In the genomic region with DNA sequence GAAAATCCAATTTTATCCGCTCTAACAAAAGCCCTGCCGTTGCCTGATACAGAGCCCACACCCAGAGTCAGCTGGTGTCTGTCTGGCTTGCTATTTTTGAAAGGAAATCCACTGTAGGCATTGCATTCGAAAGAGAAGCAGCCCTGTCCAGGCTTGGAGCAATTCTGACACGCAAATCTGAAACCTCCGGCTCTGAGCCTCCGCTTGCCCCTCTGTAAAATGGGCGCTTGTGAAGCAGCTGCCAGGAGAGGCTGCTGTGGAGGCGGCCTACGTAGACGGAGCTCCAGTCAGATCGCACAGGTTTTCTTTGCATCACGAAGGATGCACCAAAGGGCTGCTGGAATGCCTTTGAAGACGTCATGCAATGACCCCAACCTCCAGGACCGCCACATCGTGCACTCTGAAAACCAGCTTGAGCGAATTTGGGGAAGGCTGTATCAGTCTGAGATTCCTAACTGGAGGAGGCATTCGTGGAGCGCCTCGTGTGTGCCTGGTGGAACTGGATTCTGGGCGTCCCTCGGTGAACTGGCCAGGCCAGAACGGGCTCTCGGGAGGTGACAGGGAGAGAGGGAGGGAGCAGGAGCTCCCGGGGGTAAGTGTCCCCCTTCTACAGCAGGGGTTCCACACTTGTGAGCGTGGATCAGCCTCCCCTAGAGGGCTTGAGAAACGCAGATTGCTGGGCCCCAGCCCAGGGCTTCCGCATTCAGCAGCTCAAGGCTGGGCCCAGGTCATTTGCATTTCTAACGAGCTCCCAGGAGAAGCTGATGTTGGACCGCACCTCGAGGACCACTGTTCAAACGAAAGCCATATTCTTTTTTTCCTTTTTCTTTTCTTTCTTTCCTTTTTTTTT, we compare ENCODE assay signal across 8 cellular contexts.
DNase-seq lines count a peak whose midpoint lies in the region; ATAC-seq and TF ChIP-seq lines count a peak whose summit lies in the region.

No MANE protein-coding gene starts in this region.

- peaks cover 11% of the 10 kb centered on the region in 2 experiments; a peak in 3 of 4 replicates for H3K9me3 ChIP-seq in HCT116 (ENCODE audit: control insufficient read depth in 1 of 2, insufficient read depth in 1 of 2, low read depth in 1 of 2, low read length in 2 of 2)
- H3K9me3 ChIP-seq in esophagus (ENCODE audit: control insufficient read depth in 2 of 2, insufficient read depth in 1 of 2, low read depth in 1 of 2, low read length in 1 of 2), result peaks cover 2 to 6% of the 10 kb centered on the region in 2 donors

- no peak for TF ChIP-seq POLR2A in HCT116 (IDR thresholded peaks at IDR 0.05; ENCODE audit: borderline replicate concordance, extremely low read depth, insufficient read depth, insufficient read length)

- 33 to 34% methylated on average over 31 of the region's 31 CpGs for WGBS in esophagus, 2 donors

- H4K20me1 ChIP-seq in HCT116 (ENCODE audit: insufficient read depth), result no peaks in the 10 kb centered on the region

- H3K36me3 Mint-ChIP-seq in T-helper 2 cell treated with Interferon-gamma antibody and Interleukin-4, amounts not matched to agents 5 μg/mL and 100 μg/mL, for 36 hours (ENCODE audit: low read depth), result peaks cover 5% of the 10 kb centered on the region
- peaks cover 13% of the 10 kb centered on the region for H3K36me3 Mint-ChIP-seq in natural killer cell treated with Interleukin-12 subunit alpha and Interleukin-12 subunit beta and Interleukin-15 and Interleukin-18, amount 100 ng/mL, for 72 hours

- TF ChIP-seq RAD21 in HCT116 (IDR thresholded peaks at IDR 0.05; ENCODE audit: low read depth), result no peak

- TF ChIP-seq CTCF in GM12864 (IDR thresholded peaks at IDR 0.05; ENCODE audit: low read depth, low read length, missing control alignments) (peak; percentile 20), HCT116 (IDR thresholded peaks at IDR 0.05 in 2 of 3, conservative IDR thresholded peaks at IDR 0.05 in 1 of 3; ENCODE audit: borderline replicate concordance in 1 of 3, insufficient read depth in 1 of 3, low read depth in 2 of 3, low read length in 2 of 3) (no peak)

- CTCF ChIA-PET in HCT116 (lab: Charles Lee), result interaction anchor here (0.6 to 3.5 kb wide), 7 partner anchors 8 to 391 kb away, joined by 3 to 43 read pairs (median 4); a partner anchor contains a TSS

- no peaks in the 10 kb centered on the region for H3K9me2 ChIP-seq in HCT116 (ENCODE audit: insufficient read depth)

- BruUV-seq in HCT116 (replicated peaks; lab: Mats Ljungman, UMichigan), result no TSS peak

- RAD21 ChIA-PET in HCT116 (lab: Charles Lee; ENCODE audit: low non-redundant PET in 1 of 2, low total read pairs in 2 of 2, uncharacterized antibody in 2 of 2, unreplicated experiment in 2 of 2), result interaction anchor here (0.6 to 2.3 kb wide), 4 partner anchors 99 to 367 kb away, joined by 3 to 7 read pairs (median 5); a partner anchor contains a TSS

- H3K4me2 ChIP-seq in HCT116 (ENCODE audit: low read length), result peak overlapping the region; percentile 79

- no peaks in the 10 kb centered on the region for H3K36me3 ChIP-seq in HCT116 (ENCODE audit: control insufficient read depth in 1 of 2, insufficient read depth in 2 of 2, low read length in 2 of 2)
- no peaks in the 10 kb centered on the region for H3K36me3 ChIP-seq in esophagus (ENCODE audit: control insufficient read depth in 2 of 2, insufficient read depth in 2 of 2, low read length in 1 of 2)

- H3K27me3 Mint-ChIP-seq in T-helper 2 cell treated with Interferon-gamma antibody and Interleukin-4, amounts not matched to agents 5 μg/mL and 100 μg/mL, for 36 hours (ENCODE audit: low read depth), result peaks cover 2% of the 10 kb centered on the region
- H3K27me3 Mint-ChIP-seq in natural killer cell treated with Interleukin-12 subunit alpha and Interleukin-12 subunit beta and Interleukin-15 and Interleukin-18, amount 100 ng/mL, for 72 hours, result no peaks in the 10 kb centered on the region

- H3K27me3 ChIP-seq in HCT116 (ENCODE audit: insufficient read depth, low read length) (no peaks in the 10 kb centered on the region), esophagus (ENCODE audit: control insufficient read depth in 1 of 2, insufficient read depth in 2 of 2, low read length in 2 of 2) (no peaks in the 10 kb centered on the region)

- peaks cover 3 to 9% of the 10 kb centered on the region in 2 experiments; a peak in 2 of 4 replicates for H3K4me1 ChIP-seq in HCT116 (ENCODE audit: control insufficient read depth in 1 of 2, insufficient read depth in 2 of 2, low read length in 2 of 2)
- peaks cover 0 to 5% of the 10 kb centered on the region in 2 donors for H3K4me1 ChIP-seq in esophagus (ENCODE audit: control insufficient read depth in 2 of 2, insufficient read depth in 2 of 2, low read length in 1 of 2)

- H3K27ac Mint-ChIP-seq in T-helper 2 cell treated with Interferon-gamma antibody and Interleukin-4, amounts not matched to agents 5 μg/mL and 100 μg/mL, for 36 hours, result peak overlapping the region; percentile 49
- H3K27ac Mint-ChIP-seq in natural killer cell treated with Interleukin-12 subunit alpha and Interleukin-12 subunit beta and Interleukin-15 and Interleukin-18, amount 100 ng/mL, for 72 hours, result peak overlapping the region; percentile 72 to 89

- no peak for ATAC-seq in HCT116
- no peak for ATAC-seq in natural killer cell treated with Interleukin-12 subunit alpha and Interleukin-12 subunit beta and Interleukin-15 and Interleukin-18, amount 100 ng/mL, for 72 hours

- intact Hi-C loops in HCT116 (cut with micrococcal nuclease), result loop anchor here (5.0 kb wide), 1 partner anchor 241 kb away; no protein-coding TSS in a partner anchor

- H3K4me3 ChIP-seq in GM12864 (ENCODE audit: low read depth, low read length) (peak overlapping the region; percentile 50), HCT116 (replicated peaks in 1 of 2; ENCODE audit: low read depth in 1 of 2, low read length in 2 of 2) (no peak overlapping the region), esophagus (ENCODE audit: low read depth in 1 of 2, low read length in 2 of 2) (peak overlapping the region; percentile 76 to 80)

- peak overlapping the region; percentile 88 for H3K4me3 Mint-ChIP-seq in T-helper 2 cell treated with Interferon-gamma antibody and Interleukin-4, amounts not matched to agents 5 μg/mL and 100 μg/mL, for 36 hours
- peak overlapping the region; percentile 87 for H3K4me3 Mint-ChIP-seq in natural killer cell treated with Interleukin-12 subunit alpha and Interleukin-12 subunit beta and Interleukin-15 and Interleukin-18, amount 100 ng/mL, for 72 hours

- H3K9ac ChIP-seq in HCT116 (ENCODE audit: low read length), result no peak overlapping the region

- H3K4me1 Mint-ChIP-seq in T-helper 2 cell treated with Interferon-gamma antibody and Interleukin-4, amounts not matched to agents 5 μg/mL and 100 μg/mL, for 36 hours (ENCODE audit: low read depth), result peaks cover 9% of the 10 kb centered on the region
- H3K4me1 Mint-ChIP-seq in natural killer cell treated with Interleukin-12 subunit alpha and Interleukin-12 subunit beta and Interleukin-15 and Interleukin-18, amount 100 ng/mL, for 72 hours (ENCODE audit: low read depth in 2 of 2), result peaks cover 15 to 24% of the 10 kb centered on the region in 2 donors

- no peak overlapping the region for H2AFZ ChIP-seq in HCT116 (ENCODE audit: low read depth, low read length, poor library complexity, severe bottlenecking)

- peaks cover 13% of the 10 kb centered on the region for H3K9me3 Mint-ChIP-seq in T-helper 2 cell treated with Interferon-gamma antibody and Interleukin-4, amounts not matched to agents 5 μg/mL and 100 μg/mL, for 36 hours
- peaks cover 4% of the 10 kb centered on the region for H3K9me3 Mint-ChIP-seq in natural killer cell treated with Interleukin-12 subunit alpha and Interleukin-12 subunit beta and Interleukin-15 and Interleukin-18, amount 100 ng/mL, for 72 hours

- no peak overlapping the region for H3K27ac ChIP-seq in HCT116 (ENCODE audit: low read depth, low read length)
- H3K27ac ChIP-seq in esophagus (ENCODE audit: low read depth in 2 of 2, low read length in 1 of 2), result peak overlapping the region; percentile 63 to 81

- no peaks in the 10 kb centered on the region for H3K79me2 ChIP-seq in HCT116 (ENCODE audit: insufficient read depth, low read length)

- DNase-seq in GM12864 (ENCODE audit: low read depth) (peak; percentile 68), HCT116 (ENCODE audit: low read depth, low spot score) (no peak), NCI-H226 (no peak), NCI-H187 (lab: John Stamatoyannopoulos, UW) (no peak)
- DNase-seq in T-helper 2 cell treated with Interferon-gamma antibody and Interleukin-4, amounts not matched to agents 5 μg/mL and 100 μg/mL, for 36 hours (ENCODE audit: low spot score), result peak; percentile 18
- no peak for DNase-seq in natural killer cell treated with Interleukin-12 subunit alpha and Interleukin-12 subunit beta and Interleukin-15 and Interleukin-18, amount 100 ng/mL, for 72 hours (ENCODE audit: low spot score)
- DNase-seq in effector CD8-positive, alpha-beta T cell (lab: John Stamatoyannopoulos, UW), result no peak

- POLR2A ChIA-PET in HCT116 (lab: Charles Lee), result interaction anchor here (0.7 to 1.4 kb wide), 3 partner anchors 363 to 429 kb away, joined by 3 to 8 read pairs (median 3); a partner anchor contains a TSS

TF ChIP-seq in HCT116, 20 proteins besides CTCF, POLR2A, EP300 and RAD21 (continues in another document):
- TF ChIP-seq, protein P1, sequence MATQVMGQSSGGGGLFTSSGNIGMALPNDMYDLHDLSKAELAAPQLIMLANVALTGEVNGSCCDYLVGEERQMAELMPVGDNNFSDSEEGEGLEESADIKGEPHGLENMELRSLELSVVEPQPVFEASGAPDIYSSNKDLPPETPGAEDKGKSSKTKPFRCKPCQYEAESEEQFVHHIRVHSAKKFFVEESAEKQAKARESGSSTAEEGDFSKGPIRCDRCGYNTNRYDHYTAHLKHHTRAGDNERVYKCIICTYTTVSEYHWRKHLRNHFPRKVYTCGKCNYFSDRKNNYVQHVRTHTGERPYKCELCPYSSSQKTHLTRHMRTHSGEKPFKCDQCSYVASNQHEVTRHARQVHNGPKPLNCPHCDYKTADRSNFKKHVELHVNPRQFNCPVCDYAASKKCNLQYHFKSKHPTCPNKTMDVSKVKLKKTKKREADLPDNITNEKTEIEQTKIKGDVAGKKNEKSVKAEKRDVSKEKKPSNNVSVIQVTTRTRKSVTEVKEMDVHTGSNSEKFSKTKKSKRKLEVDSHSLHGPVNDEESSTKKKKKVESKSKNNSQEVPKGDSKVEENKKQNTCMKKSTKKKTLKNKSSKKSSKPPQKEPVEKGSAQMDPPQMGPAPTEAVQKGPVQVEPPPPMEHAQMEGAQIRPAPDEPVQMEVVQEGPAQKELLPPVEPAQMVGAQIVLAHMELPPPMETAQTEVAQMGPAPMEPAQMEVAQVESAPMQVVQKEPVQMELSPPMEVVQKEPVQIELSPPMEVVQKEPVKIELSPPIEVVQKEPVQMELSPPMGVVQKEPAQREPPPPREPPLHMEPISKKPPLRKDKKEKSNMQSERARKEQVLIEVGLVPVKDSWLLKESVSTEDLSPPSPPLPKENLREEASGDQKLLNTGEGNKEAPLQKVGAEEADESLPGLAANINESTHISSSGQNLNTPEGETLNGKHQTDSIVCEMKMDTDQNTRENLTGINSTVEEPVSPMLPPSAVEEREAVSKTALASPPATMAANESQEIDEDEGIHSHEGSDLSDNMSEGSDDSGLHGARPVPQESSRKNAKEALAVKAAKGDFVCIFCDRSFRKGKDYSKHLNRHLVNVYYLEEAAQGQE (IDR thresholded peaks at IDR 0.05; ENCODE audit: low read depth), result no peak
- no peak for TF ChIP-seq ELF1 (IDR thresholded peaks at IDR 0.05; ENCODE audit: borderline replicate concordance, low read depth)
- TF ChIP-seq YY1 (IDR thresholded peaks at IDR 0.05; ENCODE audit: extremely low read depth, insufficient replicate concordance, low read depth, low read length), result no peak

Comparison
In these comparisons a context has a peak if more than half of its experiments do, and no peak if none do; other contexts are left out.
1. DNase-seq: peak in GM12864 (single experiment) and T-helper 2 cell treated with Interferon-gamma antibody and Interleukin-4, amounts not matched to agents 5 μg/mL and 100 μg/mL, for 36 hours (single experiment); none in HCT116 (single experiment), natural killer cell treated with Interleukin-12 subunit alpha and Interleukin-12 subunit beta and Interleukin-15 and Interleukin-18, amount 100 ng/mL, for 72 hours (single experiment), NCI-H226 (single experiment), effector CD8-positive, alpha-beta T cell (single experiment) and NCI-H187 (0 of 2).
2. H3K4me3 ChIP-seq: peak in GM12864 (single experiment) and esophagus (2 of 2); none in HCT116 (0 of 2).